ENCODE assay signal across 8 cellular contexts in genomic region chr6:31769684-31770371, GRCh38. TPM values are rescaled to one million over a fixed set of nuclear protein-coding genes. Genes with fewer than 3 reads are reported as not detected.
DNase-seq lines count a peak whose midpoint lies in the region; ATAC-seq and TF ChIP-seq lines count a peak whose summit lies in the region.

No MANE protein-coding gene starts in this region.

- H3K79me2 ChIP-seq in smooth muscle cell (ENCODE audit: low read depth), result no peaks in the 10 kb centered on the region

- H3K4me1 ChIP-seq in cardiac muscle cell (ENCODE audit: low read depth) (no peaks in the 10 kb centered on the region), smooth muscle cell (ENCODE audit: low read depth) (no peaks in the 10 kb centered on the region)

- H3K27me3 ChIP-seq in cardiac muscle cell (no peaks in the 10 kb centered on the region), smooth muscle cell (ENCODE audit: low read depth) (no peaks in the 10 kb centered on the region)

- TF ChIP-seq CTCF in cardiac muscle cell (IDR thresholded peaks at IDR 0.05; ENCODE audit: low read depth, low read length) (peak; percentile 77), smooth muscle cell (IDR thresholded peaks at IDR 0.05; ENCODE audit: borderline replicate concordance, insufficient read depth, poor library complexity, severe bottlenecking) (peak; percentile 64)

- no peak overlapping the region for H3K27ac ChIP-seq in cardiac muscle cell
- no peak overlapping the region for H3K27ac ChIP-seq in smooth muscle cell (ENCODE audit: low read depth)

- H3K9me3 ChIP-seq in cardiac muscle cell (ENCODE audit: low read depth) (no peaks in the 10 kb centered on the region), smooth muscle cell (replicated peaks; ENCODE audit: low read depth) (no peaks in the 10 kb centered on the region)

- H3K4me3 ChIP-seq in cardiac muscle cell (no peak overlapping the region), smooth muscle cell (no peak overlapping the region)

- H3K36me3 ChIP-seq in cardiac muscle cell (no peaks in the 10 kb centered on the region), smooth muscle cell (ENCODE audit: low read depth) (no peaks in the 10 kb centered on the region)

- peak; percentile 75 for DNase-seq in DMS 273 (lab: John Stamatoyannopoulos, UW; ENCODE audit: unreplicated experiment)
- peak; percentile 96 for DNase-seq in KBM-7
- DNase-seq in activated naive CD4-positive, alpha-beta T cell (lab: John Stamatoyannopoulos, UW), result peak; percentile 37 to 61 (median 52)
- peak; percentile 45 to 60 for DNase-seq in cardiac muscle cell (ENCODE audit: low read depth in 1 of 2, low spot score in 1 of 2)
- DNase-seq in smooth muscle cell (lab: John Stamatoyannopoulos, UW; ENCODE audit: unreplicated experiment), result no peak
- no peak for DNase-seq in GOT3 (lab: John Stamatoyannopoulos, UW)

- no peak overlapping the region for H3K9ac ChIP-seq in smooth muscle cell (ENCODE audit: low read depth)

- peak; percentile 46 for ATAC-seq in SK-N-SH treated with all-trans-retinoic acid at 6 μM for 48 hours
- no peak for ATAC-seq in GM19452 (IDR thresholded peaks at IDR 0.05; ENCODE audit: unreplicated experiment)

- H4K20me1 ChIP-seq in smooth muscle cell (ENCODE audit: low read depth), result no peaks in the 10 kb centered on the region

- H3F3A ChIP-seq in smooth muscle cell (ENCODE audit: low read depth), result no peaks in the 10 kb centered on the region

- WGBS in smooth muscle cell (ENCODE audit: low lambda C conversion rate), result 70% methylated on average over 12 of the region's 12 CpGs

- no peak overlapping the region for H2AFZ ChIP-seq in smooth muscle cell (ENCODE audit: low read depth)

- no peak overlapping the region for H3K4me2 ChIP-seq in smooth muscle cell

- in situ Hi-C loops in KBM-7 (cut with MboI; ENCODE audit: low pct_unique_long_range_greater_than_20kb, low sequenced_read_pairs), result no loop called here

TF ChIP-seq in SK-N-SH treated with all-trans-retinoic acid at 6 μM for 48 hours, 23 proteins besides CTCF, POLR2A, EP300 and RAD21:
- TF ChIP-seq GLIS3 (CRISPR knock-in tag; IDR thresholded peaks at IDR 0.05) (no peak), OSR1 (CRISPR knock-in tag; IDR thresholded peaks at IDR 0.05) (no peak), ZC3H10 (CRISPR knock-in tag; IDR thresholded peaks at IDR 0.05) (no peak), ISL1 (CRISPR knock-in tag; IDR thresholded peaks at IDR 0.05) (no peak), PPARA (CRISPR knock-in tag; IDR thresholded peaks at IDR 0.05; ENCODE audit: borderline replicate concordance) (no peak), ZFP3 (CRISPR knock-in tag; IDR thresholded peaks at IDR 0.05) (no peak), POU6F1 (CRISPR knock-in tag; IDR thresholded peaks at IDR 0.05; ENCODE audit: borderline replicate concordance, low read depth) (no peak), ZFP30 (CRISPR knock-in tag; IDR thresholded peaks at IDR 0.05) (no peak), ESRRG (CRISPR knock-in tag; IDR thresholded peaks at IDR 0.05) (no peak), RARB (CRISPR knock-in tag; IDR thresholded peaks at IDR 0.05) (no peak), TOX (CRISPR knock-in tag; IDR thresholded peaks at IDR 0.05; ENCODE audit: borderline replicate concordance) (no peak), ARNTL (CRISPR knock-in tag; IDR thresholded peaks at IDR 0.05; ENCODE audit: borderline replicate concordance, low read depth) (no peak)

RNA-seq across cellular contexts. Expression of gene VWA7, which starts 7.3 kb away (rescaled TPM):
- total RNA-seq in cardiac muscle cell (16.1 and 24.7 TPM in 2 replicates), smooth muscle cell (0.22 and 0.58 TPM in 2 replicates)
- polyA plus RNA-seq in cardiac muscle cell (9.9 and 12.3 TPM in 2 replicates), smooth muscle cell (0.08 and 0.28 TPM in 2 replicates)

RNA-seq across cellular contexts. Expression of gene SAPCD1, which starts 7.4 kb away (rescaled TPM):
- 3.9 and 11.6 TPM in 2 replicates for total RNA-seq in cardiac muscle cell
- polyA plus RNA-seq in cardiac muscle cell, result 2.1 and 4.2 TPM in 2 replicates
- total RNA-seq in smooth muscle cell, result not detected in 2 replicates
- polyA plus RNA-seq in smooth muscle cell, result 1.4 and 1.8 TPM in 2 replicates

RNA-seq across cellular contexts. Expression of gene VARS1, which starts 25.7 kb away (rescaled TPM):
- 46.3 and 49.7 TPM in 2 replicates for total RNA-seq in cardiac muscle cell
- 51.5 and 63.9 TPM in 2 replicates for polyA plus RNA-seq in cardiac muscle cell
- total RNA-seq in smooth muscle cell, result 31.9 and 60.8 TPM in 2 replicates
- 76.9 and 80.8 TPM in 2 replicates for polyA plus RNA-seq in smooth muscle cell

RNA-seq across cellular contexts. Expression of gene MSH5, which starts 30.0 kb away (rescaled TPM):
- 6.6 and 39.4 TPM in 2 replicates for total RNA-seq in cardiac muscle cell
- 7.4 and 16.4 TPM in 2 replicates for polyA plus RNA-seq in cardiac muscle cell
- total RNA-seq in smooth muscle cell, result 10.6 and 15.4 TPM in 2 replicates
- polyA plus RNA-seq in smooth muscle cell, result 4.7 and 10.5 TPM in 2 replicates

RNA-seq across cellular contexts. Expression of gene CLIC1, which starts 33.5 kb away (rescaled TPM):
- total RNA-seq in cardiac muscle cell (226 and 274 TPM in 2 replicates), smooth muscle cell (373 and 417 TPM in 2 replicates)
- polyA plus RNA-seq in cardiac muscle cell (318 and 326 TPM in 2 replicates), smooth muscle cell (610 and 628 TPM in 2 replicates)

Comparison
In these comparisons a context has a peak if more than half of its experiments do, and no peak if none do; other contexts are left out.
1. DNase-seq: peak in DMS 273 (single experiment), KBM-7 (single experiment), activated naive CD4-positive, alpha-beta T cell (4 of 4) and cardiac muscle cell (2 of 2); none in smooth muscle cell (single experiment) and GOT3 (single experiment).
2. RNA of gene VWA7, which starts 7.3 kb away (total RNA-seq): 16.1 to 24.7 TPM in cardiac muscle cell; 0.22 to 0.58 TPM in smooth muscle cell; every median in the first group is over 10 times any median in the second.